ENCODE assay signal across 13 cellular contexts in genomic region chr14:92709340-92710000, GRCh38.
"Had no signal": no experiment of that assay in that cellular context is flagged by ENCODE, and none has a peak within 500 bp of the region (broad histone marks: within the 10 kb centered on the region; RNA-seq: fewer than 3 reads in every experiment).

No MANE protein-coding gene starts in this region.

- H3K27ac ChIP-seq: brain microvascular endothelial cell, heart right ventricle, tibial nerve had no signal

- H3K9me3 Mint-ChIP-seq: memory B cell; stimulated activated effector memory CD8-positive, alpha-beta T cell treated with anti-CD3 and anti-CD28 coated beads, Interleukin-12 subunit alpha, Interleukin-12 subunit beta, amount 100 ng/mL, for 72 hours had no signal

- H3K9me3 ChIP-seq: heart right ventricle, left lung, tibial nerve had no signal

- H3K27me3 Mint-ChIP-seq: memory B cell had no signal

- H3K4me3 Mint-ChIP-seq: memory B cell; stimulated activated effector memory CD8-positive, alpha-beta T cell treated with anti-CD3 and anti-CD28 coated beads, Interleukin-12 subunit alpha, Interleukin-12 subunit beta, amount 100 ng/mL, for 72 hours had no signal

- H3K4me1 ChIP-seq: left lung had no signal

- DNase-seq: activated CD4-positive, alpha-beta T cell treated with anti-CD3 and anti-CD28 coated beads, Interleukin-2, amount 50 U/mL, for 1 hour; activated naive CD4-positive, alpha-beta T cell treated with anti-CD3 and anti-CD28 coated beads, Interleukin-2, amount 50 U/mL, for 16 hours; activated T-cell treated with anti-CD3 and anti-CD28 coated beads, Interleukin-2, amount 50 U/mL, for 1 hour; amniotic stem cell; brain microvascular endothelial cell; cerebellar nuclear complex; heart right ventricle; right cardiac atrium; T-helper 2 cell had no signal

- H3K27ac Mint-ChIP-seq: memory B cell; stimulated activated effector memory CD8-positive, alpha-beta T cell treated with anti-CD3 and anti-CD28 coated beads, Interleukin-12 subunit alpha, Interleukin-12 subunit beta, amount 100 ng/mL, for 72 hours had no signal

- H3K27me3 ChIP-seq: brain microvascular endothelial cell, heart right ventricle, left lung, tibial nerve had no signal

- H3K4me3 ChIP-seq: heart right ventricle, left lung, tibial nerve had no signal

- H3K36me3 Mint-ChIP-seq: stimulated activated effector memory CD8-positive, alpha-beta T cell treated with anti-CD3 and anti-CD28 coated beads, Interleukin-12 subunit alpha, Interleukin-12 subunit beta, amount 100 ng/mL, for 72 hours had no signal

- ATAC-seq: heart right ventricle; left lung; right cardiac atrium; stimulated activated effector memory CD8-positive, alpha-beta T cell treated with anti-CD3 and anti-CD28 coated beads, Interleukin-12 subunit alpha, Interleukin-12 subunit beta, amount 100 ng/mL, for 72 hours had no signal
